ENCODE assay signal across 13 cellular contexts in the genomic region with DNA sequence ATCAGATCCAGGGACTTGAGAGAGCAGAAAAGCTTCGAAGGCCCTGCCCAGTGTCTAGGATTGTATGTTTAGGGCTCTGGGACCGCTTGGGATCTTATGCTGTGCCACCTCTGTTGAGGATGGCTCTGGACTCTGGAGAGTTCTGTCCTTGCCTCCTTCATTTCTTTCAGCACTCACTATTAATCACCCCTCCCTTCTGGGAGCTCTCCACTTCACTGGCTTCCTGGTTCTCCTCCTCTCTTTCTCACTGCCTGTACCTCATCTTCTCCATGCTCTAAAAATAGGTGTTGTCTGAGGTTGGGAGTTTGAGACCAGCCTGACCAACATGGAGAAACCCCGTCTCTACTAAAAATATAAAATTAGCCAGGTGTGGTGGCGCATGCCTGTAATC. TPM values are rescaled to one million over a fixed set of nuclear protein-coding genes. Genes with fewer than 3 reads are reported as not detected.
DNase-seq lines count a peak whose midpoint lies in the region; ATAC-seq, FAIRE-seq and TF ChIP-seq lines count a peak whose summit lies in the region.
"Had no signal": no experiment of that assay in that cellular context is flagged by ENCODE, and none has a peak within 500 bp of the region (broad histone marks: within the 10 kb centered on the region; RNA-seq: fewer than 3 reads in every experiment).

No MANE protein-coding gene starts in this region.

- H3K9me3 ChIP-seq in SK-N-SH, result no peaks in the 10 kb centered on the region
- H3K9me3 ChIP-seq in keratinocyte (ENCODE audit: control insufficient read depth, low read depth, low read length), result no peaks in the 10 kb centered on the region
- no peaks in the 10 kb centered on the region for H3K9me3 ChIP-seq in spleen

- no peaks in the 10 kb centered on the region for H3K9me1 ChIP-seq in keratinocyte (ENCODE audit: control insufficient read depth, extremely low read depth, insufficient read depth, low read length)

- no peaks in the 10 kb centered on the region for H3K9me2 ChIP-seq in SK-N-SH

- peaks cover 44% of the 10 kb centered on the region for H3K79me2 ChIP-seq in SK-N-SH (ENCODE audit: insufficient read depth)
- peaks cover 80% of the 10 kb centered on the region for H3K79me2 ChIP-seq in keratinocyte (ENCODE audit: control insufficient read depth, insufficient read depth, low read length)

- H3K27me3 Mint-ChIP-seq in WTC11 (ENCODE audit: low read depth), result no peaks in the 10 kb centered on the region

- no peaks in the 10 kb centered on the region for H3K27me3 ChIP-seq in SK-N-SH (ENCODE audit: insufficient read depth)
- H3K27me3 ChIP-seq in keratinocyte (ENCODE audit: control insufficient read depth, extremely low read depth, insufficient read depth, low read length), result no peaks in the 10 kb centered on the region
- no peaks in the 10 kb centered on the region for H3K27me3 ChIP-seq in spleen (replicated peaks in 1 of 7)

- H3K36me3 ChIP-seq in SK-N-SH (replicated peaks in 1 of 2; ENCODE audit: control insufficient read depth in 1 of 2, insufficient read depth in 2 of 2, low read length in 1 of 2), result no peaks in the 10 kb centered on the region
- H3K36me3 ChIP-seq in keratinocyte (ENCODE audit: control insufficient read depth in 2 of 2, extremely low read depth in 1 of 2, insufficient read depth in 2 of 2, low read length in 2 of 2), result peaks cover 10% of the 10 kb centered on the region in 2 experiments
- no peaks in the 10 kb centered on the region for H3K36me3 ChIP-seq in spleen

- H3F3A ChIP-seq in SK-N-SH (replicated peaks; ENCODE audit: insufficient read depth), result no peaks in the 10 kb centered on the region

- WGBS in SK-N-SH (ENCODE audit: low lambda C conversion rate), result 97% methylated on average over 4 of the region's 4 CpGs
- 72 to 85% (median 79%) methylated on average over 4 of the region's 4 CpGs for WGBS in spleen, 5 donors

- CTCF ChIA-PET in SK-N-SH (lab: Yijun Ruan, JAX), result interaction anchor here (0.8 to 2.9 kb wide), 5 partner anchors 12 to 234 kb away, joined by 3 to 12 read pairs (median 3); partner anchors contain the start of gene MAPKBP1
- CTCF ChIA-PET in WTC11 (lab: Charles Lee), result interaction anchor here (0.9 to 6.2 kb wide), 4 partner anchors 15 to 206 kb away, joined by 3 to 45 read pairs (median 4); partner anchors contain the start of gene MAPKBP1

- H3K36me3 Mint-ChIP-seq in WTC11, result no peaks in the 10 kb centered on the region
- H3K36me3 Mint-ChIP-seq: mesothelial cell of epicardium had no signal

- peak overlapping the region; percentile 29; the same call in 1 of the 2 replicates for H3K9ac ChIP-seq in SK-N-SH
- H3K9ac ChIP-seq in keratinocyte (ENCODE audit: control insufficient read depth, extremely low read depth, insufficient read depth, low read length), result peak overlapping the region; percentile 24

- peaks cover 40% of the 10 kb centered on the region for H3K4me1 Mint-ChIP-seq in WTC11

- no peaks in the 10 kb centered on the region for H3K9me3 Mint-ChIP-seq in WTC11
- H3K9me3 Mint-ChIP-seq: mesothelial cell of epicardium had no signal

- H2AFZ ChIP-seq in SK-N-SH (ENCODE audit: low read depth) (peak overlapping the region; percentile 34; the same call in 1 of the 2 replicates), keratinocyte (ENCODE audit: control insufficient read depth, low read length) (no peak overlapping the region)

- no peak for TF ChIP-seq CTCF in SK-N-SH (IDR thresholded peaks at IDR 0.05)
- TF ChIP-seq CTCF in WTC11 (IDR thresholded peaks at IDR 0.05), result no peak
- no peak for TF ChIP-seq CTCF in keratinocyte (optimal IDR thresholded peaks at IDR 0.05 in 1 of 3, IDR thresholded peaks at IDR 0.05 in 1 of 3, conservative IDR thresholded peaks at IDR 0.05 in 1 of 3; ENCODE audit: extremely low read depth in 1 of 3, insufficient read depth in 2 of 3, low read length in 3 of 3)
- no peak for TF ChIP-seq CTCF in spleen (IDR thresholded peaks at IDR 0.05 in 8 of 11, conservative IDR thresholded peaks at IDR 0.05 in 3 of 11)
- no peak for TF ChIP-seq CTCF in GM13976 (IDR thresholded peaks at IDR 0.05; ENCODE audit: borderline replicate concordance, control extremely low read depth, extremely low read depth, insufficient read depth, missing control alignments)

- POLR2A ChIA-PET in SK-N-SH (lab: Yijun Ruan, JAX) (no interaction called here), WTC11 (lab: Charles Lee) (no interaction called here)

- in situ Hi-C loops in GM13976 (cut with MboI; ENCODE audit: low sequenced_read_pairs, unreplicated experiment), result no loop called here

- no peak for TF ChIP-seq POLR2A in spleen (IDR thresholded peaks at IDR 0.05)

- no peak; the same call in 2 of the 3 replicates for ATAC-seq in SK-N-SH treated with all-trans-retinoic acid at 6 μM for 48 hours
- no peak for ATAC-seq in WTC11
- no peak for ATAC-seq in GM18520 (IDR thresholded peaks at IDR 0.05; ENCODE audit: unreplicated experiment)

- H4K20me1 ChIP-seq in SK-N-SH (ENCODE audit: insufficient read depth) (no peaks in the 10 kb centered on the region), keratinocyte (ENCODE audit: control insufficient read depth, extremely low read depth, insufficient read depth, low read length) (no peaks in the 10 kb centered on the region)

- no peak for TF ChIP-seq EP300 in SK-N-SH (IDR thresholded peaks at IDR 0.05; ENCODE audit: borderline replicate concordance in 1 of 2, low read depth in 1 of 2, low read length in 1 of 2)

- no peak overlapping the region for H3K4me3 ChIP-seq in SK-N-SH (ENCODE audit: low read depth in 2 of 2, low read length in 1 of 2)
- H3K4me3 ChIP-seq in keratinocyte (ENCODE audit: control insufficient read depth in 2 of 3, extremely low read depth in 1 of 3, insufficient read depth in 2 of 3, low read depth in 1 of 3, low read length in 3 of 3), result no peak overlapping the region
- H3K4me3 ChIP-seq in spleen, result no peak overlapping the region

- peaks cover 22 to 42% of the 10 kb centered on the region in 2 experiments for H3K4me1 ChIP-seq in SK-N-SH (ENCODE audit: control insufficient read depth in 1 of 2, insufficient read depth in 2 of 2, low read depth in 1 of 2, low read length in 1 of 2)
- H3K4me1 ChIP-seq in keratinocyte (ENCODE audit: control insufficient read depth, extremely low read depth, insufficient read depth, low read length), result peaks cover 82% of the 10 kb centered on the region
- peaks cover 22 to 77% (median 61%) of the 10 kb centered on the region in 6 donors for H3K4me1 ChIP-seq in spleen

- FAIRE-seq in keratinocyte (lab: Jason Lieb, UNC), result no peak

- H3K27ac ChIP-seq in SK-N-SH (ENCODE audit: low read depth in 2 of 2, low read length in 1 of 2) (peak overlapping the region; percentile 29 to 82; a peak in 2 of 4 replicates), keratinocyte (ENCODE audit: control insufficient read depth, insufficient read depth, low read length) (peak overlapping the region; percentile 59), spleen (peak overlapping the region in 7 of 8 donors; percentile 39 to 77 (median 56))
- H3K27ac ChIP-seq: 22Rv1 had no signal

- H3K4me3 Mint-ChIP-seq in WTC11, result no peak overlapping the region
- H3K4me3 Mint-ChIP-seq: mesothelial cell of epicardium had no signal

- peak overlapping the region; percentile 8; the same call in 1 of the 2 replicates for H3K27ac Mint-ChIP-seq in WTC11

- H3K4me2 ChIP-seq in SK-N-SH (peak overlapping the region; percentile 62), keratinocyte (ENCODE audit: control insufficient read depth, extremely low read depth, insufficient read depth, low read depth, low read length) (peak overlapping the region; percentile 40)

- no peak for TF ChIP-seq RAD21 in SK-N-SH (IDR thresholded peaks at IDR 0.05; ENCODE audit: low read length)

- intact Hi-C loops in spleen (cut with DNase I; ENCODE audit: low total_unique reads), result no loop called here

- dilution Hi-C loops in keratinocyte (cut with MboI; ENCODE audit: extremely low pct_ligation_motif_present, low sequenced_read_pairs), result no loop called here

- DNase-seq in SK-N-SH (no peak), WTC11 (ENCODE audit: low spot score) (no peak), keratinocyte (ENCODE audit: low read depth, low spot score) (no peak), spleen (no peak), GM13976 (ENCODE audit: low spot score) (no peak), cortex of kidney (lab: John Stamatoyannopoulos, UW) (no peak)
- DNase-seq: activated CD4-positive, alpha-beta T cell treated with anti-CD3 and anti-CD28 coated beads for 48 hours; NCI-H1694 treated with DMSO at 0.1 percent for 48 hours; substantia nigra had no signal

RNA-seq across cellular contexts. Expression of gene MAPKBP1, which starts 17.3 kb away (rescaled TPM):
- polyA plus RNA-seq in SK-N-SH (2012; rRNA removed) (5.2 and 6.7 TPM in 2 replicates), keratinocyte (11.3 to 22.2 TPM (median 18.3 TPM) in 3 replicates), spleen (10 to 100 TPM in 2 of 3 donors, 1 to 10 TPM in 1; 2.4 to 16.6 (median 12.5) TPM)
- polyA plus RNA-seq in SK-N-SH (2012; cell fraction: cytosol; rRNA removed), result 2.0 and 3.1 TPM in 2 replicates
- polyA plus RNA-seq in SK-N-SH (2012; cell fraction: nucleus; rRNA removed), result 28.0 and 28.2 TPM in 2 replicates
- total RNA-seq in WTC11 (2021) (11.0 to 14.5 TPM (median 12.9 TPM) in 3 replicates), spleen (10 to 100 TPM; 19.9 to 44.5 (median 37.4) TPM)
- polyA plus RNA-seq in keratinocyte (2011; ENCODE audit: low read depth), result 9.8 TPM
- polyA plus RNA-seq in keratinocyte (2011; cell fraction: cytosol; rRNA removed), result 7.7 and 34.7 TPM in 2 replicates
- polyA plus RNA-seq in keratinocyte (2011; cell fraction: nucleus; rRNA removed), result 72.2 and 89.6 TPM in 2 replicates
- 20.7 and 24.2 TPM in 2 replicates for polyA plus RNA-seq in keratinocyte (2012; ENCODE audit: low replicate concordance)
- 61.9 to 98.7 TPM (median 65.0 TPM) in 3 replicates for polyA minus RNA-seq in keratinocyte
- 18.2 TPM for polyA minus RNA-seq in keratinocyte (2011; cell fraction: cytosol; rRNA and poly(A)+ RNA removed)
- polyA minus RNA-seq in keratinocyte (2011; cell fraction: nucleus; rRNA and poly(A)+ RNA removed), result 61.8 and 96.3 TPM in 2 replicates

RNA-seq across cellular contexts. Expression of gene JMJD7, which starts 36.4 kb away (rescaled TPM):
- polyA plus RNA-seq in SK-N-SH (2012; rRNA removed) (6.5 and 6.8 TPM in 2 replicates), keratinocyte (7.8 to 8.2 TPM (median 7.8 TPM) in 3 replicates), spleen (10 to 100 TPM in 1 of 3 donors, 1 to 10 TPM in 2; 5.2 to 10.9 (median 8.6) TPM)
- 3.5 and 4.6 TPM in 2 replicates for polyA plus RNA-seq in SK-N-SH (2012; cell fraction: cytosol; rRNA removed)
- 12.7 and 12.9 TPM in 2 replicates for polyA plus RNA-seq in SK-N-SH (2012; cell fraction: nucleus; rRNA removed)
- total RNA-seq in WTC11 (2021) (14.8 to 19.9 TPM (median 18.2 TPM) in 3 replicates), spleen (10 to 100 TPM in 5 of 7 donors, 1 to 10 TPM in 2; 3.2 to 20.1 (median 13.0) TPM)
- 7.2 TPM for polyA plus RNA-seq in keratinocyte (2011; ENCODE audit: low read depth)
- polyA plus RNA-seq in keratinocyte (2011; cell fraction: cytosol; rRNA removed), result 3.0 and 5.2 TPM in 2 replicates
- 2.9 and 5.3 TPM in 2 replicates for polyA plus RNA-seq in keratinocyte (2011; cell fraction: nucleus; rRNA removed)
- 9.4 and 11.9 TPM in 2 replicates for polyA plus RNA-seq in keratinocyte (2012; ENCODE audit: low replicate concordance)
- polyA minus RNA-seq in keratinocyte, result 2.1 to 5.8 TPM (median 3.3 TPM) in 3 replicates
- 5.2 TPM for polyA minus RNA-seq in keratinocyte (2011; cell fraction: cytosol; rRNA and poly(A)+ RNA removed)
- polyA minus RNA-seq in keratinocyte (2011; cell fraction: nucleus; rRNA and poly(A)+ RNA removed), result 1.8 TPM in 1 of 2 replicates, not detected in the other

RNA-seq across cellular contexts. Expression of gene PLA2G4B, which starts 47.1 kb away (rescaled TPM):
- 5.3 and 6.1 TPM in 2 replicates for polyA plus RNA-seq in SK-N-SH (2012; rRNA removed)
- 1.1 and 1.2 TPM in 2 replicates for polyA plus RNA-seq in SK-N-SH (2012; cell fraction: cytosol; rRNA removed)
- 38.2 and 48.8 TPM in 2 replicates for polyA plus RNA-seq in SK-N-SH (2012; cell fraction: nucleus; rRNA removed)
- 5.5 to 11.0 TPM (median 7.9 TPM) in 3 replicates for total RNA-seq in WTC11 (2021)
- polyA plus RNA-seq in keratinocyte, result 3.9 to 9.8 TPM (median 8.6 TPM) in 3 replicates
- polyA plus RNA-seq in keratinocyte (2011; ENCODE audit: low read depth), result 16.9 TPM
- 1.2 and 1.3 TPM in 2 replicates for polyA plus RNA-seq in keratinocyte (2011; cell fraction: cytosol; rRNA removed)
- 14.1 TPM in 2 replicates for polyA plus RNA-seq in keratinocyte (2011; cell fraction: nucleus; rRNA removed)
- 1.9 and 50.8 TPM in 2 replicates for polyA plus RNA-seq in keratinocyte (2012; ENCODE audit: low replicate concordance)
- 0.92 to 6.6 TPM (median 6.6 TPM) in 3 replicates for polyA minus RNA-seq in keratinocyte
- 2.1 TPM for polyA minus RNA-seq in keratinocyte (2011; cell fraction: cytosol; rRNA and poly(A)+ RNA removed)
- polyA minus RNA-seq in keratinocyte (2011; cell fraction: nucleus; rRNA and poly(A)+ RNA removed), result 7.7 and 8.4 TPM in 2 replicates
- 10 to 100 TPM in 4 of 7 donors, 1 to 10 TPM in 3; 4.0 to 14.4 (median 10.2) TPM for total RNA-seq in spleen
- polyA plus RNA-seq in spleen, result 10 to 100 TPM; 10.6 to 20.8 (median 18.5) TPM
